In the genomic region with DNA sequence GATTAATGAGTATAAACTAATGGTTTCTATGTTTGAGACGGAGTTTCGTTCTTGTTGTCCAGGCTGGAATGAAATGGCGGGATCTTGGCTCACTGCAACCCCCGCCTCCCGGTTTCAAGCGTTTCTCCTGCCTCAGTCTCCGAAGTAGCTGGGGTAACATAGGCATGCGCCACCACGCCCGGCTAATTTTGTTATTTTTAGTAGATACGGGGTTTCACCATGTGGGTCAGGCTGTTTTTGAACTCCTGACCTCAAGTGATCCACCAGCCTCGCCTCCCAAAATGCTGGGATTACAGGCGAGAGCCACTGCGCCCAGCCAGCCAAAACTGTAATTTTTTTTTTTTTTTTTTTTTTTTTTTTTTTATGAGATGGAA, we compare ENCODE assay signal across 11 cellular contexts.
A peak's percentile ranks its signal among the peaks of the same experiment; 100 is the strongest.
DNase-seq lines count a peak whose midpoint lies in the region; TF ChIP-seq lines count a peak whose summit lies in the region.
"Had no signal": no experiment of that assay in that cellular context is flagged by ENCODE, and none has a peak within 500 bp of the region (broad histone marks: within the 10 kb centered on the region; RNA-seq: fewer than 3 reads in every experiment).

No MANE protein-coding gene starts in this region.

- H3K9ac ChIP-seq in HUES6 (ENCODE audit: low read length) (peak overlapping the region; percentile 83), mammary epithelial cell (ENCODE audit: insufficient read depth, low read length) (no peak overlapping the region), neural cell (ENCODE audit: low read length) (peak overlapping the region; percentile 91)

- TF ChIP-seq CTCF in mammary epithelial cell (conservative IDR thresholded peaks at IDR 0.05 in 1 of 2, IDR thresholded peaks at IDR 0.05 in 1 of 2; ENCODE audit: extremely low read depth in 1 of 2, insufficient read depth in 1 of 2, low read depth in 1 of 2, low read length in 2 of 2): no peak
- TF ChIP-seq CTCF in neural cell (IDR thresholded peaks at IDR 0.05; ENCODE audit: poor library complexity, severe bottlenecking): no peak
- no peak for TF ChIP-seq CTCF in uterus (IDR thresholded peaks at IDR 0.05)

- TF ChIP-seq EP300 in neural cell (conservative IDR thresholded peaks at IDR 0.05; ENCODE audit: poor library complexity, severe bottlenecking): no peak

- H3K79me2 ChIP-seq in mammary epithelial cell (ENCODE audit: insufficient read depth, low read length) (no peaks in the 10 kb centered on the region), neural cell (replicated peaks; ENCODE audit: insufficient read depth, low read length) (peaks cover 27% of the 10 kb centered on the region)

- H3K4me1 Mint-ChIP-seq in CD8-positive, alpha-beta memory T cell: peaks cover 2 to 8% (median 5%) of the 10 kb centered on the region in 3 donors
- H3K4me1 Mint-ChIP-seq: stimulated activated memory B cell treated with anti-CD40 and anti-IgM and Interleukin-4, amounts not matched to agents 10 μg/mL and 1 μg/mL and 100 μg/mL, for 72 hours had no signal

- no peaks in the 10 kb centered on the region for H3K36me3 ChIP-seq in CD8-positive, alpha-beta memory T cell (ENCODE audit: insufficient read depth, low read length)
- H3K36me3 ChIP-seq in HUES6 (ENCODE audit: control insufficient read depth, insufficient read depth, low read length) (no peaks in the 10 kb centered on the region), mammary epithelial cell (ENCODE audit: insufficient read depth, low read length) (no peaks in the 10 kb centered on the region), neural cell (ENCODE audit: insufficient read depth, low read length) (no peaks in the 10 kb centered on the region), uterus (no peaks in the 10 kb centered on the region)

- H3K9me3 Mint-ChIP-seq in CD8-positive, alpha-beta memory T cell: peaks cover 0 to 2% (median 0%) of the 10 kb centered on the region in 5 donors
- H3K9me3 Mint-ChIP-seq: T-cell had no signal

- no peaks in the 10 kb centered on the region for H3K27me3 ChIP-seq in CD8-positive, alpha-beta memory T cell (ENCODE audit: insufficient read depth, low read length, poor library complexity, severe bottlenecking)
- H3K27me3 ChIP-seq in HUES6 (ENCODE audit: control insufficient read depth, insufficient read depth, low read length) (no peaks in the 10 kb centered on the region), mammary epithelial cell (ENCODE audit: insufficient read depth, low read length) (no peaks in the 10 kb centered on the region), neural cell (ENCODE audit: insufficient read depth, low read depth, low read length) (no peaks in the 10 kb centered on the region), uterus (no peaks in the 10 kb centered on the region)

- H3K4me3 ChIP-seq in CD8-positive, alpha-beta memory T cell (ENCODE audit: low read length): no peak overlapping the region
- H3K4me3 ChIP-seq in HUES6 (ENCODE audit: low read depth, low read length) (peak overlapping the region; percentile 61), mammary epithelial cell (replicated peaks in 1 of 3; ENCODE audit: insufficient read depth in 1 of 3, low read depth in 2 of 3, low read length in 3 of 3) (no peak overlapping the region), neural cell (ENCODE audit: low read length) (peak overlapping the region; percentile 74), uterus (no peak overlapping the region)

- H3K36me3 Mint-ChIP-seq in CD8-positive, alpha-beta memory T cell: no peaks in the 10 kb centered on the region
- H3K36me3 Mint-ChIP-seq: stimulated activated memory B cell treated with anti-CD40 and anti-IgM and Interleukin-4, amounts not matched to agents 10 μg/mL and 1 μg/mL and 100 μg/mL, for 72 hours; T-cell had no signal

- H3K27me3 Mint-ChIP-seq in CD8-positive, alpha-beta memory T cell: no peaks in the 10 kb centered on the region
- H3K27me3 Mint-ChIP-seq: stimulated activated memory B cell treated with anti-CD40 and anti-IgM and Interleukin-4, amounts not matched to agents 10 μg/mL and 1 μg/mL and 100 μg/mL, for 72 hours; T-cell had no signal

- H3K9me2 ChIP-seq in neural cell (ENCODE audit: insufficient read depth, low read length): no peaks in the 10 kb centered on the region

- CTCF ChIA-PET in CD8-positive, alpha-beta memory T cell (lab: Charles Lee): interaction anchor here (0.8 to 5.8 kb wide), 12 partner anchors 9 to 381 kb away, joined by 3 to 114 read pairs (median 20); a partner anchor contains a TSS
- CTCF ChIA-PET in mammary epithelial cell (lab: Charles Lee; ENCODE audit: low non-redundant PET): no interaction called here

- intact Hi-C loops in mammary epithelial cell (cut with micrococcal nuclease): loop anchor here (5.0 kb wide), 1 partner anchor 93 kb away; a partner anchor contains a TSS
- intact Hi-C loops in uterus (cut with DNase I; ENCODE audit: low total_unique reads): no loop called here

- no peaks in the 10 kb centered on the region for H3K9me3 ChIP-seq in CD8-positive, alpha-beta memory T cell (ENCODE audit: low read length)
- H3K9me3 ChIP-seq in HUES6 (ENCODE audit: control insufficient read depth, insufficient read depth, low read depth, low read length) (no peaks in the 10 kb centered on the region), mammary epithelial cell (replicated peaks; ENCODE audit: insufficient read depth, low read length) (no peaks in the 10 kb centered on the region), neural cell (ENCODE audit: low read length) (no peaks in the 10 kb centered on the region), uterus (no peaks in the 10 kb centered on the region)

- in situ Hi-C loops in mammary epithelial cell (cut with MboI; ENCODE audit: low sequenced_read_pairs in 2 of 2): loop anchor here (5.0 to 25.0 kb wide), 2 partner anchors 57 to 922 kb away; a partner anchor contains a TSS

- H3K27ac Mint-ChIP-seq in CD8-positive, alpha-beta memory T cell: peak overlapping the region in 2 of 8 donors; percentile 22 to 57
- H3K27ac Mint-ChIP-seq: stimulated activated memory B cell treated with anti-CD40 and anti-IgM and Interleukin-4, amounts not matched to agents 10 μg/mL and 1 μg/mL and 100 μg/mL, for 72 hours; T-cell had no signal

- no peak for TF ChIP-seq POLR2A in uterus (IDR thresholded peaks at IDR 0.05)

- H3K27ac ChIP-seq in CD8-positive, alpha-beta memory T cell (ENCODE audit: low read depth, low read length): peak overlapping the region; percentile 94
- H3K27ac ChIP-seq in HUES6 (ENCODE audit: low read depth, low read length): peak overlapping the region; percentile 50; the same call in 1 of the 2 replicates
- peak overlapping the region; percentile 67 for H3K27ac ChIP-seq in mammary epithelial cell (ENCODE audit: insufficient read depth, low read depth, low read length)
- H3K27ac ChIP-seq in neural cell (ENCODE audit: low read length): peak overlapping the region; percentile 100
- no peak overlapping the region for H3K27ac ChIP-seq in uterus

- POLR2A ChIA-PET in CD8-positive, alpha-beta memory T cell (lab: Charles Lee): interaction anchor here (0.6 to 4.6 kb wide), 16 partner anchors 9 to 919 kb away, joined by 3 to 391 read pairs (median 54); a partner anchor contains a TSS

- no TSS peak for BruUV-seq in mammary epithelial cell (replicated peaks; lab: Mats Ljungman, UMichigan)

- peaks cover 23% of the 10 kb centered on the region for H3K4me1 ChIP-seq in CD8-positive, alpha-beta memory T cell (ENCODE audit: insufficient read depth, low read length)
- H3K4me1 ChIP-seq in HUES6 (ENCODE audit: control insufficient read depth, insufficient read depth, low read length) (peaks cover 4% of the 10 kb centered on the region; the same call in 1 of the 2 replicates), mammary epithelial cell (ENCODE audit: insufficient read depth, low read length) (peaks cover 12% of the 10 kb centered on the region), uterus (peaks cover 0 to 3% of the 10 kb centered on the region in 2 donors)

- peak overlapping the region in 3 of 7 donors; percentile 31 to 54 (median 49) for H3K4me3 Mint-ChIP-seq in CD8-positive, alpha-beta memory T cell
- H3K4me3 Mint-ChIP-seq: stimulated activated memory B cell treated with anti-CD40 and anti-IgM and Interleukin-4, amounts not matched to agents 10 μg/mL and 1 μg/mL and 100 μg/mL, for 72 hours had no signal

- H2AFZ ChIP-seq in mammary epithelial cell (ENCODE audit: low read depth, low read length) (no peak overlapping the region), neural cell (ENCODE audit: low read depth, low read length) (no peak overlapping the region)

- no peak for TF ChIP-seq RAD21 in neural cell (conservative IDR thresholded peaks at IDR 0.05)

- peak overlapping the region; percentile 85 for H3K4me2 ChIP-seq in mammary epithelial cell (ENCODE audit: insufficient read depth, low read depth, low read length)
- H3K4me2 ChIP-seq in neural cell (ENCODE audit: low read length): peak overlapping the region; percentile 16

- dilution Hi-C loops in mammary epithelial cell (cut with HindIII; ENCODE audit: low sequenced_read_pairs): no loop called here

- peaks cover 6% of the 10 kb centered on the region for H3F3A ChIP-seq in neural cell (ENCODE audit: insufficient read depth, low read length, poor library complexity, severe bottlenecking)

- DNase-seq in CD8-positive, alpha-beta memory T cell: no peak
- DNase-seq in mammary epithelial cell: no peak
- DNase-seq in cerebellar cortex (ENCODE audit: low spot score): no peak
- DNase-seq in uterus: no peak
- DNase-seq in HCEC 1CT: no peak
- no peak for DNase-seq in NCI-H1694 treated with DMSO at 0.1 percent for 48 hours (lab: John Stamatoyannopoulos, UW)
- DNase-seq: aorta had no signal

- H4K20me1 ChIP-seq in mammary epithelial cell (ENCODE audit: insufficient read depth, low read length): no peaks in the 10 kb centered on the region
- peaks cover 4% of the 10 kb centered on the region for H4K20me1 ChIP-seq in neural cell (ENCODE audit: insufficient read depth)

- WGBS in mammary epithelial cell (ENCODE audit: low coverage, missing lambda C conversion rate): 40% methylated on average over 14 of the region's 14 CpGs

TF ChIP-seq in neural cell, 6 proteins besides CTCF, POLR2A, EP300 and RAD21 (continues in another document):
- TF ChIP-seq EZH2 (IDR thresholded peaks at IDR 0.05; ENCODE audit: borderline replicate concordance, insufficient read depth, low read length, poor library complexity, severe bottlenecking): no peak

Comparison
In these comparisons a context has a peak if more than half of its experiments do, and no peak if none do; other contexts are left out.
1. H3K27ac ChIP-seq: peak in CD8-positive, alpha-beta memory T cell (single experiment), HUES6 (single experiment), mammary epithelial cell (single experiment) and neural cell (single experiment); none in uterus (0 of 2).
2. H3K4me3 ChIP-seq: peak in HUES6 (single experiment) and neural cell (single experiment); none in CD8-positive, alpha-beta memory T cell (single experiment), mammary epithelial cell (0 of 3) and uterus (0 of 2).